In genomic region chr1:6490181-6491075, GRCh38 we compare ENCODE assay signal across 8 cellular contexts. TPM values are rescaled to one million over a fixed set of nuclear protein-coding genes. Genes with fewer than 3 reads are reported as not detected.
DNase-seq lines count a peak whose midpoint lies in the region; ATAC-seq and TF ChIP-seq lines count a peak whose summit lies in the region.

No MANE protein-coding gene starts in this region.

- peak overlapping the region; percentile 94 for H3K4me3 ChIP-seq in CD8-positive, alpha-beta T cell (ENCODE audit: low read depth, low read length)
- peak overlapping the region; percentile 60 for H3K4me3 ChIP-seq in mesodermal cell (ENCODE audit: extremely low read depth, insufficient read depth, low read length, poor library complexity, severe bottlenecking)

- peak overlapping the region; percentile 62 for H3K27ac Mint-ChIP-seq in CD8-positive, alpha-beta T cell
- H3K27ac Mint-ChIP-seq in effector memory CD8-positive, alpha-beta T cell: peak overlapping the region in 1 of 2 donors; percentile 58
- H3K27ac Mint-ChIP-seq in stimulated activated memory B cell treated with anti-CD40 and anti-IgM and Interleukin-4, amounts not matched to agents 10 μg/mL and 1 μg/mL and 100 μg/mL, for 72 hours: peak overlapping the region; percentile 0

- DNase-seq in CD8-positive, alpha-beta T cell: peak in 5 of 7 experiments; percentile 34 to 67 (median 49)
- peak; percentile 24 for DNase-seq in MV-4-11 (lab: John Stamatoyannopoulos, UW)
- DNase-seq in activated CD4-positive, alpha-beta T cell treated with anti-CD3 and anti-CD28 coated beads, Interleukin-2, amount 50 U/mL, for 1 hour: peak; percentile 51
- DNase-seq in effector memory CD8-positive, alpha-beta T cell: peak; percentile 21 to 29 (median 22)
- DNase-seq in central memory CD4-positive, alpha-beta T cell: no peak

- intact Hi-C loops in CD8-positive, alpha-beta T cell (cut with DNase I, micrococcal nuclease): loop anchor here (1.0 to 2.0 kb wide), 3 partner anchors 30 to 156 kb away; no protein-coding TSS in a partner anchor

- ATAC-seq in CD8-positive, alpha-beta T cell: peak; percentile 21
- peak; percentile 42 for ATAC-seq in GM19395 (IDR thresholded peaks at IDR 0.05; ENCODE audit: unreplicated experiment)
- ATAC-seq in effector memory CD8-positive, alpha-beta T cell (replicated peaks): peak; percentile 56
- ATAC-seq in stimulated activated memory B cell treated with anti-CD40 and anti-IgM and Interleukin-4, amounts not matched to agents 10 μg/mL and 1 μg/mL and 100 μg/mL, for 72 hours: peak; percentile 68

- H3K27me3 ChIP-seq in CD8-positive, alpha-beta T cell (ENCODE audit: insufficient read depth, low read length): peaks cover 7% of the 10 kb centered on the region

- WGBS in mesodermal cell (ENCODE audit: insufficient coverage in 2 of 2), 2 experiments: 1 to 2% methylated on average over 46 to 63 of the region's 70 CpGs

- POLR2A ChIA-PET in CD8-positive, alpha-beta T cell (lab: Charles Lee): interaction anchor here (0.9 to 2.8 kb wide), 6 partner anchors 22 to 294 kb away, joined by 3 to 11 read pairs (median 3); partner anchors contain the start of genes NOL9, TAS1R1 and TNFRSF25

- TF ChIP-seq CTCF in CD8-positive, alpha-beta T cell (IDR thresholded peaks at IDR 0.05): peak; percentile 66

- CTCF ChIA-PET in CD8-positive, alpha-beta T cell (lab: Charles Lee): interaction anchor here (0.9 to 5.9 kb wide), 25 partner anchors 10 to 157 kb away, joined by 3 to 102 read pairs (median 5); partner anchors contain the start of genes NOL9, TAS1R1 and TNFRSF25

- H3K4me1 Mint-ChIP-seq in CD8-positive, alpha-beta T cell (ENCODE audit: low read depth): peaks cover 23% of the 10 kb centered on the region
- peaks cover 15 to 18% of the 10 kb centered on the region in 2 donors for H3K4me1 Mint-ChIP-seq in effector memory CD8-positive, alpha-beta T cell (ENCODE audit: low read depth in 2 of 2)
- H3K4me1 Mint-ChIP-seq in stimulated activated memory B cell treated with anti-CD40 and anti-IgM and Interleukin-4, amounts not matched to agents 10 μg/mL and 1 μg/mL and 100 μg/mL, for 72 hours: peaks cover 32% of the 10 kb centered on the region

- H3K36me3 ChIP-seq in CD8-positive, alpha-beta T cell (ENCODE audit: insufficient read depth, low read length): no peaks in the 10 kb centered on the region
- no peaks in the 10 kb centered on the region for H3K36me3 ChIP-seq in mesodermal cell (ENCODE audit: control insufficient read depth, insufficient read depth, low read length)

- H3K4me3 Mint-ChIP-seq in CD8-positive, alpha-beta T cell: peak overlapping the region; percentile 76
- peak overlapping the region; percentile 83 to 87 for H3K4me3 Mint-ChIP-seq in effector memory CD8-positive, alpha-beta T cell
- peak overlapping the region; percentile 78 for H3K4me3 Mint-ChIP-seq in stimulated activated memory B cell treated with anti-CD40 and anti-IgM and Interleukin-4, amounts not matched to agents 10 μg/mL and 1 μg/mL and 100 μg/mL, for 72 hours

- no peaks in the 10 kb centered on the region for H3K9me3 ChIP-seq in CD8-positive, alpha-beta T cell (ENCODE audit: low read length)
- no peaks in the 10 kb centered on the region for H3K9me3 ChIP-seq in mesodermal cell (ENCODE audit: control insufficient read depth, low read length)

- no peaks in the 10 kb centered on the region for H3K9me3 Mint-ChIP-seq in CD8-positive, alpha-beta T cell
- no peaks in the 10 kb centered on the region for H3K9me3 Mint-ChIP-seq in effector memory CD8-positive, alpha-beta T cell
- H3K9me3 Mint-ChIP-seq in stimulated activated memory B cell treated with anti-CD40 and anti-IgM and Interleukin-4, amounts not matched to agents 10 μg/mL and 1 μg/mL and 100 μg/mL, for 72 hours: no peaks in the 10 kb centered on the region

- no peaks in the 10 kb centered on the region for H3K36me3 Mint-ChIP-seq in CD8-positive, alpha-beta T cell
- H3K36me3 Mint-ChIP-seq in effector memory CD8-positive, alpha-beta T cell (ENCODE audit: insufficient read depth): peaks cover 3% of the 10 kb centered on the region
- no peaks in the 10 kb centered on the region for H3K36me3 Mint-ChIP-seq in stimulated activated memory B cell treated with anti-CD40 and anti-IgM and Interleukin-4, amounts not matched to agents 10 μg/mL and 1 μg/mL and 100 μg/mL, for 72 hours

- peaks cover 11% of the 10 kb centered on the region for H3K27me3 Mint-ChIP-seq in CD8-positive, alpha-beta T cell (ENCODE audit: low read depth)
- H3K27me3 Mint-ChIP-seq in effector memory CD8-positive, alpha-beta T cell: peaks cover 26 to 50% of the 10 kb centered on the region in 2 donors
- H3K27me3 Mint-ChIP-seq in stimulated activated memory B cell treated with anti-CD40 and anti-IgM and Interleukin-4, amounts not matched to agents 10 μg/mL and 1 μg/mL and 100 μg/mL, for 72 hours: peaks cover 24% of the 10 kb centered on the region

- peaks cover 36% of the 10 kb centered on the region for H3K4me1 ChIP-seq in CD8-positive, alpha-beta T cell (ENCODE audit: insufficient read depth, low read length)
- peaks cover 19% of the 10 kb centered on the region for H3K4me1 ChIP-seq in mesodermal cell (ENCODE audit: control insufficient read depth, insufficient read depth, low read length, poor library complexity, severe bottlenecking)

- peak overlapping the region; percentile 18 for H3K27ac ChIP-seq in CD8-positive, alpha-beta T cell (ENCODE audit: low read depth, low read length)
- no peak overlapping the region for H3K27ac ChIP-seq in mesodermal cell (ENCODE audit: low read depth, low read length, severe bottlenecking)

RNA-seq across cellular contexts. Expression of gene PLEKHG5, which starts 1.0 kb away (rescaled TPM):
- total RNA-seq in CD8-positive, alpha-beta T cell: 1 to 10 TPM; 4.0 to 5.0 TPM
- polyA plus RNA-seq in mesodermal cell (2013, experiment 1 of 2): 27.1 TPM
- 23.0 TPM for polyA plus RNA-seq in mesodermal cell (2013, experiment 2 of 2)

RNA-seq across cellular contexts. Expression of gene TNFRSF25, which starts 24.5 kb away (rescaled TPM):
- 100 to 1,000 TPM; 178 to 185 TPM for total RNA-seq in CD8-positive, alpha-beta T cell
- 30.6 TPM for polyA plus RNA-seq in mesodermal cell (2013, experiment 1 of 2)
- 24.6 TPM for polyA plus RNA-seq in mesodermal cell (2013, experiment 2 of 2)
